ENCODE assay signal across 13 cellular contexts in the genomic region with DNA sequence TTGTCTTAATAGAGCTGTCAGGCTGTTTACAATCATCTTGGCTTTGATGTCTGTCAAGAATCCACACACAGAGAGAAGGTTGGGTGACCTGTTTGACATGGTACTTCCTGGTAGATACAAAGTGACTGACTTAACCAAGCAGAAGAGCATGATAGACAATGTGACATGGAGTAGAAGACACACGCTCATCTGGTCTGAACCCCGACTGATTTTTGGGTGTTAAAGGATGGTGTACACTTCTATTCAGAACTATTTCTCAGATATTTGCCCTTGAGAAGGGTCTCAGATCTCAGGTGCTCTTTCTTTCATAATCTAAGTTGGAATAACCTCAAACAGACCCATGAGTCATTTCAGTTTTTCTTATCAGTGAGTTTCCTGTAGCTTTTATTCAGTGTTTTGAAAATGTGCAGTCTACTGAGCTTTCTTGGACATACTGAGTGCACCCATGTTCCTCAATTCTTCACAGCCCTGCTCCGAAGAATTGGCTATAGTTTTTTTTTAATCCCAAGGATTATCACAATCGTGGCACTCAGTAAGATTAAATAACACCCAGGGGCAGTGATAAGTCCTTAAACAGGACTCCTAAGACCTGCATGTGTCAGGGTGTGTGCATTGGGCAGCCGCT. TPM values are rescaled to one million over a fixed set of nuclear protein-coding genes. Genes with fewer than 3 reads are reported as not detected.
DNase-seq lines count a peak whose midpoint lies in the region; ATAC-seq lines count a peak whose summit lies in the region.
"Had no signal": no experiment of that assay in that cellular context is flagged by ENCODE, and none has a peak within 500 bp of the region (broad histone marks: within the 10 kb centered on the region; RNA-seq: fewer than 3 reads in every experiment).

No MANE protein-coding gene starts in this region.

- no peaks in the 10 kb centered on the region for H3K27me3 ChIP-seq in effector memory CD4-positive, alpha-beta T cell (replicated peaks; ENCODE audit: control insufficient read depth, insufficient read depth, low read length, poor library complexity, severe bottlenecking)

- no peak overlapping the region for H3K27ac Mint-ChIP-seq in activated CD8-positive, alpha-beta memory T cell treated with anti-CD3 and anti-CD28 coated beads, Interleukin-2, amount 10 ng/mL, durations not matched to agents 7 days and 5 days
- H3K27ac Mint-ChIP-seq: activated T-helper 2 cell treated with anti-CD3 and anti-CD28 coated beads, Interferon-gamma antibody, Interleukin-2, Interleukin-4, amounts not matched to agents 10 μg/mL and 5 μg/mL and 100 μg/mL, durations not matched to agents 14 hours and 24 hours and 36 hours; nephron progenitor cell had no signal

- peak overlapping the region; percentile 97 for H3K27ac ChIP-seq in temporal lobe (ENCODE audit: low read depth, low read length)
- H3K27ac ChIP-seq in effector memory CD4-positive, alpha-beta T cell (ENCODE audit: insufficient read depth, low read length, poor library complexity, severe bottlenecking), result no peak overlapping the region

- H3K4me1 Mint-ChIP-seq in activated CD8-positive, alpha-beta memory T cell treated with anti-CD3 and anti-CD28 coated beads, Interleukin-2, amount 10 ng/mL, durations not matched to agents 7 days and 5 days, result peaks cover 14% of the 10 kb centered on the region

- CTCF ChIA-PET in activated CD8-positive, alpha-beta memory T cell treated with anti-CD3 and anti-CD28 coated beads, Interleukin-2, amount 10 ng/mL, durations not matched to agents 7 days and 5 days (lab: Charles Lee), result no interaction called here

- H3K9me3 ChIP-seq in effector memory CD4-positive, alpha-beta T cell (ENCODE audit: control insufficient read depth, low read length), result no peaks in the 10 kb centered on the region

- ATAC-seq in activated CD8-positive, alpha-beta memory T cell treated with anti-CD3 and anti-CD28 coated beads, Interleukin-2, amount 10 ng/mL, durations not matched to agents 7 days and 5 days, result peak; percentile 27
- peak; percentile 78 for ATAC-seq in HG02759 (IDR thresholded peaks at IDR 0.05; ENCODE audit: unreplicated experiment)
- peak; percentile 67 for ATAC-seq in HG03521 (IDR thresholded peaks at IDR 0.05; ENCODE audit: unreplicated experiment)

- H3K4me1 ChIP-seq in effector memory CD4-positive, alpha-beta T cell (ENCODE audit: control insufficient read depth, insufficient read depth, low read length, poor library complexity, severe bottlenecking), result no peaks in the 10 kb centered on the region

- no peaks in the 10 kb centered on the region for H3K36me3 Mint-ChIP-seq in activated CD8-positive, alpha-beta memory T cell treated with anti-CD3 and anti-CD28 coated beads, Interleukin-2, amount 10 ng/mL, durations not matched to agents 7 days and 5 days

- DNase-seq in activated CD8-positive, alpha-beta memory T cell treated with anti-CD3 and anti-CD28 coated beads, Interleukin-2, amount 10 ng/mL, durations not matched to agents 7 days and 5 days, result no peak
- no peak for DNase-seq in activated CD8-positive, alpha-beta memory T cell treated with anti-CD3 and anti-CD28 coated beads, Interleukin-2, amount 50 U/mL, for 48 hours
- no peak for DNase-seq in effector memory CD4-positive, alpha-beta T cell
- no peak for DNase-seq in NCI-H1105 (lab: John Stamatoyannopoulos, UW)
- DNase-seq in effector CD4-positive, alpha-beta T cell, result no peak
- DNase-seq: GDM1; NCI-H2227 treated with DMSO at 0.1 percent for 48 hours; nephron progenitor cell; stimulated activated CD4-positive, alpha-beta T cell treated with anti-CD3 and anti-CD28 coated beads, Interleukin-4, amount 100 ng/mL, for 1 hour had no signal

- H3K4me3 ChIP-seq in effector memory CD4-positive, alpha-beta T cell (ENCODE audit: insufficient read depth, low read depth, low read length, poor library complexity, severe bottlenecking), result no peak overlapping the region

- H3K4me3 Mint-ChIP-seq in activated CD8-positive, alpha-beta memory T cell treated with anti-CD3 and anti-CD28 coated beads, Interleukin-2, amount 10 ng/mL, durations not matched to agents 7 days and 5 days, result no peak overlapping the region
- H3K4me3 Mint-ChIP-seq: nephron progenitor cell had no signal

- H3K27me3 Mint-ChIP-seq in activated CD8-positive, alpha-beta memory T cell treated with anti-CD3 and anti-CD28 coated beads, Interleukin-2, amount 10 ng/mL, durations not matched to agents 7 days and 5 days, result peaks cover 14% of the 10 kb centered on the region

- no peaks in the 10 kb centered on the region for H3K36me3 ChIP-seq in effector memory CD4-positive, alpha-beta T cell (ENCODE audit: control insufficient read depth, insufficient read depth, low read length)

- H3K9me3 Mint-ChIP-seq in activated CD8-positive, alpha-beta memory T cell treated with anti-CD3 and anti-CD28 coated beads, Interleukin-2, amount 10 ng/mL, durations not matched to agents 7 days and 5 days (ENCODE audit: low read depth), result no peaks in the 10 kb centered on the region
- H3K9me3 Mint-ChIP-seq: activated T-helper 2 cell treated with anti-CD3 and anti-CD28 coated beads, Interferon-gamma antibody, Interleukin-2, Interleukin-4, amounts not matched to agents 10 μg/mL and 5 μg/mL and 100 μg/mL, durations not matched to agents 14 hours and 24 hours and 36 hours; nephron progenitor cell had no signal

RNA-seq across cellular contexts. Expression of a gene that starts 46.4 kb away (rescaled TPM):
- not detected for total RNA-seq in activated CD8-positive, alpha-beta memory T cell treated with anti-CD3 and anti-CD28 coated beads, Interleukin-2, amount 10 ng/mL, durations not matched to agents 7 days and 5 days
- total RNA-seq in temporal lobe, result 34.9 TPM
- total RNA-seq: activated T-helper 2 cell treated with anti-CD3 and anti-CD28 coated beads, Interferon-gamma antibody, Interleukin-2, Interleukin-4, amounts not matched to agents 10 μg/mL and 5 μg/mL and 100 μg/mL, durations not matched to agents 14 hours and 24 hours and 36 hours had no signal

Comparison
In these comparisons a context has a peak if more than half of its experiments do, and no peak if none do; other contexts are left out.
1. ATAC-seq: peak in every context shown above with its lines; median percentile 78 in HG02759; 67 in HG03521; 27 in activated CD8-positive, alpha-beta memory T cell treated with anti-CD3 and anti-CD28 coated beads, Interleukin-2, amount 10 ng/mL, durations not matched to agents 7 days and 5 days.
2. RNA of a gene that starts 46.4 kb away (total RNA-seq): 34.9 TPM in temporal lobe (single experiment); not detected in activated CD8-positive, alpha-beta memory T cell treated with anti-CD3 and anti-CD28 coated beads, Interleukin-2, amount 10 ng/mL, durations not matched to agents 7 days and 5 days; every median in the first group is over 10 times any median in the second.